1 cellular context compared by ENCODE assay signal in the genomic region with DNA sequence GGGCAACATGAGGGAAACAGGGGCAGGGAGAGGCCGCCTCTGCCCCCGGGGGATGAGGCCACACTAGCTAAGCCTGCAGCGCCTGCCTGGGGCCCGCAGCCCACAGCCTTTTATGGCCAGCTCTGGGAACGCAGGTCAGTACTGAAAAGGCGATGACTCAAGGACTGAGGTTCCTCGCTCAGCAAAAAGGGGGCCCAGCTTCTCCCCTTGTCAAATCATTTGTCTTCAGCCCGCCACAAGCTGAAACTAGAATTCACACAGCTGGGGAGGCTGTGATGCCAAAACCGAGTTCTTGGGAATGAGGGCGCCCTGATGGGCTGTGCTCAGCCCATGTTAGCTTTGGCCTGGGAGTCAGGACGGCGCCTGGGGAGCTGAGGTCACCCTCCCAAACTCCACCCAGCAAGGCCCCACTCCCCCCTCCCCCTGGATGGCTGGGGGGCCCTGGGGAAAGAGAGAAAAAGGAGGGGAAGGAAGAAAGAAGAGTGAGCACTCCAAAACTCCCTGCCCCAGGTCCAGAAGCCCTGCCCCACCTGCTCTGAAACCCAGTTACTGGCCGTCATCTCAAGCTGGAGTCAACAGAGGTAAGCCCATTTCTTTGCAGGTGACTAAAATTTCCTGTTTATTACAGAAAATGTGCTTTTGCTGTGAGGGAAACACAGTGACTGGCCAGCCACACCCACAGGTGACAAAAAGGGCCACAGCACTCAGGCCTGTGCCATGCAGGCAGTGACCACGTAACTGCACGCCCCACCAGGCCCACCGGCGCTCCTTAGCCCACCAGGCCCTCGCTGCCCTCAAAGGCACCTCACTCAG.
A peak's percentile ranks its signal among the peaks of the same experiment; 100 is the strongest.
TF ChIP-seq lines count a peak whose summit lies in the region.

No MANE protein-coding gene starts in this region.

TF ChIP-seq in GM12878, 131 proteins besides CTCF, POLR2A, EP300 and RAD21 (continues in another document):
- TF ChIP-seq, protein P1, sequence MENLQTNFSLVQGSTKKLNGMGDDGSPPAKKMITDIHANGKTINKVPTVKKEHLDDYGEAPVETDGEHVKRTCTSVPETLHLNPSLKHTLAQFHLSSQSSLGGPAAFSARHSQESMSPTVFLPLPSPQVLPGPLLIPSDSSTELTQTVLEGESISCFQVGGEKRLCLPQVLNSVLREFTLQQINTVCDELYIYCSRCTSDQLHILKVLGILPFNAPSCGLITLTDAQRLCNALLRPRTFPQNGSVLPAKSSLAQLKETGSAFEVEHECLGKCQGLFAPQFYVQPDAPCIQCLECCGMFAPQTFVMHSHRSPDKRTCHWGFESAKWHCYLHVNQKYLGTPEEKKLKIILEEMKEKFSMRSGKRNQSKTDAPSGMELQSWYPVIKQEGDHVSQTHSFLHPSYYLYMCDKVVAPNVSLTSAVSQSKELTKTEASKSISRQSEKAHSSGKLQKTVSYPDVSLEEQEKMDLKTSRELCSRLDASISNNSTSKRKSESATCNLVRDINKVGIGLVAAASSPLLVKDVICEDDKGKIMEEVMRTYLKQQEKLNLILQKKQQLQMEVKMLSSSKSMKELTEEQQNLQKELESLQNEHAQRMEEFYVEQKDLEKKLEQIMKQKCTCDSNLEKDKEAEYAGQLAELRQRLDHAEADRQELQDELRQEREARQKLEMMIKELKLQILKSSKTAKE (IDR thresholded peaks at IDR 0.05; ENCODE audit: low read depth, poor library complexity, severe bottlenecking), result no peak
- TF ChIP-seq SRF (IDR thresholded peaks at IDR 0.05; ENCODE audit: low read depth in 2 of 2, low read length in 2 of 2), result peak; percentile 72 to 97
- TF ChIP-seq, protein P2, sequence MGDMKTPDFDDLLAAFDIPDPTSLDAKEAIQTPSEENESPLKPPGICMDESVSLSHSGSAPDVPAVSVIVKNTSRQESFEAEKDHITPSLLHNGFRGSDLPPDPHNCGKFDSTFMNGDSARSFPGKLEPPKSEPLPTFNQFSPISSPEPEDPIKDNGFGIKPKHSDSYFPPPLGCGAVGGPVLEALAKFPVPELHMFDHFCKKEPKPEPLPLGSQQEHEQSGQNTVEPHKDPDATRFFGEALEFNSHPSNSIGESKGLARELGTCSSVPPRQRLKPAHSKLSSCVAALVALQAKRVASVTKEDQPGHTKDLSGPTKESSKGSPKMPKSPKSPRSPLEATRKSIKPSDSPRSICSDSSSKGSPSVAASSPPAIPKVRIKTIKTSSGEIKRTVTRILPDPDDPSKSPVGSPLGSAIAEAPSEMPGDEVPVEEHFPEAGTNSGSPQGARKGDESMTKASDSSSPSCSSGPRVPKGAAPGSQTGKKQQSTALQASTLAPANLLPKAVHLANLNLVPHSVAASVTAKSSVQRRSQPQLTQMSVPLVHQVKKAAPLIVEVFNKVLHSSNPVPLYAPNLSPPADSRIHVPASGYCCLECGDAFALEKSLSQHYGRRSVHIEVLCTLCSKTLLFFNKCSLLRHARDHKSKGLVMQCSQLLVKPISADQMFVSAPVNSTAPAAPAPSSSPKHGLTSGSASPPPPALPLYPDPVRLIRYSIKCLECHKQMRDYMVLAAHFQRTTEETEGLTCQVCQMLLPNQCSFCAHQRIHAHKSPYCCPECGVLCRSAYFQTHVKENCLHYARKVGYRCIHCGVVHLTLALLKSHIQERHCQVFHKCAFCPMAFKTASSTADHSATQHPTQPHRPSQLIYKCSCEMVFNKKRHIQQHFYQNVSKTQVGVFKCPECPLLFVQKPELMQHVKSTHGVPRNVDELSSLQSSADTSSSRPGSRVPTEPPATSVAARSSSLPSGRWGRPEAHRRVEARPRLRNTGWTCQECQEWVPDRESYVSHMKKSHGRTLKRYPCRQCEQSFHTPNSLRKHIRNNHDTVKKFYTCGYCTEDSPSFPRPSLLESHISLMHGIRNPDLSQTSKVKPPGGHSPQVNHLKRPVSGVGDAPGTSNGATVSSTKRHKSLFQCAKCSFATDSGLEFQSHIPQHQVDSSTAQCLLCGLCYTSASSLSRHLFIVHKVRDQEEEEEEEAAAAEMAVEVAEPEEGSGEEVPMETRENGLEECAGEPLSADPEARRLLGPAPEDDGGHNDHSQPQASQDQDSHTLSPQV (IDR thresholded peaks at IDR 0.05), result no peak
- TF ChIP-seq, protein P3, sequence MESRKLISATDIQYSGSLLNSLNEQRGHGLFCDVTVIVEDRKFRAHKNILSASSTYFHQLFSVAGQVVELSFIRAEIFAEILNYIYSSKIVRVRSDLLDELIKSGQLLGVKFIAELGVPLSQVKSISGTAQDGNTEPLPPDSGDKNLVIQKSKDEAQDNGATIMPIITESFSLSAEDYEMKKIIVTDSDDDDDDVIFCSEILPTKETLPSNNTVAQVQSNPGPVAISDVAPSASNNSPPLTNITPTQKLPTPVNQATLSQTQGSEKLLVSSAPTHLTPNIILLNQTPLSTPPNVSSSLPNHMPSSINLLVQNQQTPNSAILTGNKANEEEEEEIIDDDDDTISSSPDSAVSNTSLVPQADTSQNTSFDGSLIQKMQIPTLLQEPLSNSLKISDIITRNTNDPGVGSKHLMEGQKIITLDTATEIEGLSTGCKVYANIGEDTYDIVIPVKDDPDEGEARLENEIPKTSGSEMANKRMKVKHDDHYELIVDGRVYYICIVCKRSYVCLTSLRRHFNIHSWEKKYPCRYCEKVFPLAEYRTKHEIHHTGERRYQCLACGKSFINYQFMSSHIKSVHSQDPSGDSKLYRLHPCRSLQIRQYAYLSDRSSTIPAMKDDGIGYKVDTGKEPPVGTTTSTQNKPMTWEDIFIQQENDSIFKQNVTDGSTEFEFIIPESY (IDR thresholded peaks at IDR 0.05), result no peak
- TF ChIP-seq ZZZ3 (IDR thresholded peaks at IDR 0.05; ENCODE audit: control insufficient read depth, insufficient read length, low read depth), result no peak
- no peak for TF ChIP-seq IRF4 (IDR thresholded peaks at IDR 0.05; ENCODE audit: low read depth, low read length)
- TF ChIP-seq CHD1 (IDR thresholded peaks at IDR 0.05; ENCODE audit: low read depth, low read length), result no peak
- peak; percentile 46 for TF ChIP-seq HDAC6 (IDR thresholded peaks at IDR 0.05; ENCODE audit: unreplicated experiment)
- no peak for TF ChIP-seq NR2C2 (IDR thresholded peaks at IDR 0.05; ENCODE audit: borderline replicate concordance, control insufficient read depth, insufficient read length, low read depth)
- no peak for TF ChIP-seq YY1 (IDR thresholded peaks at IDR 0.05; ENCODE audit: low read depth, low read length)
- TF ChIP-seq ZNF274 (IDR thresholded peaks at IDR 0.05; ENCODE audit: insufficient read depth, insufficient read length), result no peak
- no peak for TF ChIP-seq RFX5 (IDR thresholded peaks at IDR 0.05; ENCODE audit: low read depth, low read length)
- TF ChIP-seq, protein P4, sequence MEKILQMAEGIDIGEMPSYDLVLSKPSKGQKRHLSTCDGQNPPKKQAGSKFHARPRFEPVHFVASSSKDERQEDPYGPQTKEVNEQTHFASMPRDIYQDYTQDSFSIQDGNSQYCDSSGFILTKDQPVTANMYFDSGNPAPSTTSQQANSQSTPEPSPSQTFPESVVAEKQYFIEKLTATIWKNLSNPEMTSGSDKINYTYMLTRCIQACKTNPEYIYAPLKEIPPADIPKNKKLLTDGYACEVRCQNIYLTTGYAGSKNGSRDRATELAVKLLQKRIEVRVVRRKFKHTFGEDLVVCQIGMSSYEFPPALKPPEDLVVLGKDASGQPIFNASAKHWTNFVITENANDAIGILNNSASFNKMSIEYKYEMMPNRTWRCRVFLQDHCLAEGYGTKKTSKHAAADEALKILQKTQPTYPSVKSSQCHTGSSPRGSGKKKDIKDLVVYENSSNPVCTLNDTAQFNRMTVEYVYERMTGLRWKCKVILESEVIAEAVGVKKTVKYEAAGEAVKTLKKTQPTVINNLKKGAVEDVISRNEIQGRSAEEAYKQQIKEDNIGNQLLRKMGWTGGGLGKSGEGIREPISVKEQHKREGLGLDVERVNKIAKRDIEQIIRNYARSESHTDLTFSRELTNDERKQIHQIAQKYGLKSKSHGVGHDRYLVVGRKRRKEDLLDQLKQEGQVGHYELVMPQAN (conservative IDR thresholded peaks at IDR 0.05), result no peak
- TF ChIP-seq, protein P5, sequence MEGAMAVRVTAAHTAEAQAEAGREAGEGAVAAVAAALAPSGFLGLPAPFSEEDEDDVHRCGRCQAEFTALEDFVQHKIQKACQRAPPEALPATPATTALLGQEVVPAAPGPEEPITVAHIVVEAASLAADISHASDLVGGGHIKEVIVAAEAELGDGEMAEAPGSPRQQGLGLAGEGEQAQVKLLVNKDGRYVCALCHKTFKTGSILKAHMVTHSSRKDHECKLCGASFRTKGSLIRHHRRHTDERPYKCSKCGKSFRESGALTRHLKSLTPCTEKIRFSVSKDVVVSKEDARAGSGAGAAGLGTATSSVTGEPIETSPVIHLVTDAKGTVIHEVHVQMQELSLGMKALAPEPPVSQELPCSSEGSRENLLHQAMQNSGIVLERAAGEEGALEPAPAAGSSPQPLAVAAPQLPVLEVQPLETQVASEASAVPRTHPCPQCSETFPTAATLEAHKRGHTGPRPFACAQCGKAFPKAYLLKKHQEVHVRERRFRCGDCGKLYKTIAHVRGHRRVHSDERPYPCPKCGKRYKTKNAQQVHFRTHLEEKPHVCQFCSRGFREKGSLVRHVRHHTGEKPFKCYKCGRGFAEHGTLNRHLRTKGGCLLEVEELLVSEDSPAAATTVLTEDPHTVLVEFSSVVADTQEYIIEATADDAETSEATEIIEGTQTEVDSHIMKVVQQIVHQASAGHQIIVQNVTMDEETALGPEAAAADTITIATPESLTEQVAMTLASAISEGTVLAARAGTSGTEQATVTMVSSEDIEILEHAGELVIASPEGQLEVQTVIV (IDR thresholded peaks at IDR 0.05; ENCODE audit: borderline replicate concordance, partially characterized antibody), result no peak
- TF ChIP-seq SMAD5 (IDR thresholded peaks at IDR 0.05; ENCODE audit: low read depth), result 0 out of 2 replicates have a peak, but pooled peaks have one; percentile 7
- peak in 1 of 2 experiments; percentile 57; a peak in 1 of 4 replicates for TF ChIP-seq ETV6 (conservative IDR thresholded peaks at IDR 0.05 in 1 of 2, IDR thresholded peaks at IDR 0.05 in 1 of 2; ENCODE audit: borderline replicate concordance in 1 of 2, low read depth in 1 of 2)
- no peak for TF ChIP-seq MYB (IDR thresholded peaks at IDR 0.05; ENCODE audit: borderline replicate concordance, low read depth, low read length)
- 0 out of 2 replicates have a peak, but pooled peaks have one; percentile 15 for TF ChIP-seq ATF7 (IDR thresholded peaks at IDR 0.05; ENCODE audit: low read depth)
- TF ChIP-seq, protein P6, sequence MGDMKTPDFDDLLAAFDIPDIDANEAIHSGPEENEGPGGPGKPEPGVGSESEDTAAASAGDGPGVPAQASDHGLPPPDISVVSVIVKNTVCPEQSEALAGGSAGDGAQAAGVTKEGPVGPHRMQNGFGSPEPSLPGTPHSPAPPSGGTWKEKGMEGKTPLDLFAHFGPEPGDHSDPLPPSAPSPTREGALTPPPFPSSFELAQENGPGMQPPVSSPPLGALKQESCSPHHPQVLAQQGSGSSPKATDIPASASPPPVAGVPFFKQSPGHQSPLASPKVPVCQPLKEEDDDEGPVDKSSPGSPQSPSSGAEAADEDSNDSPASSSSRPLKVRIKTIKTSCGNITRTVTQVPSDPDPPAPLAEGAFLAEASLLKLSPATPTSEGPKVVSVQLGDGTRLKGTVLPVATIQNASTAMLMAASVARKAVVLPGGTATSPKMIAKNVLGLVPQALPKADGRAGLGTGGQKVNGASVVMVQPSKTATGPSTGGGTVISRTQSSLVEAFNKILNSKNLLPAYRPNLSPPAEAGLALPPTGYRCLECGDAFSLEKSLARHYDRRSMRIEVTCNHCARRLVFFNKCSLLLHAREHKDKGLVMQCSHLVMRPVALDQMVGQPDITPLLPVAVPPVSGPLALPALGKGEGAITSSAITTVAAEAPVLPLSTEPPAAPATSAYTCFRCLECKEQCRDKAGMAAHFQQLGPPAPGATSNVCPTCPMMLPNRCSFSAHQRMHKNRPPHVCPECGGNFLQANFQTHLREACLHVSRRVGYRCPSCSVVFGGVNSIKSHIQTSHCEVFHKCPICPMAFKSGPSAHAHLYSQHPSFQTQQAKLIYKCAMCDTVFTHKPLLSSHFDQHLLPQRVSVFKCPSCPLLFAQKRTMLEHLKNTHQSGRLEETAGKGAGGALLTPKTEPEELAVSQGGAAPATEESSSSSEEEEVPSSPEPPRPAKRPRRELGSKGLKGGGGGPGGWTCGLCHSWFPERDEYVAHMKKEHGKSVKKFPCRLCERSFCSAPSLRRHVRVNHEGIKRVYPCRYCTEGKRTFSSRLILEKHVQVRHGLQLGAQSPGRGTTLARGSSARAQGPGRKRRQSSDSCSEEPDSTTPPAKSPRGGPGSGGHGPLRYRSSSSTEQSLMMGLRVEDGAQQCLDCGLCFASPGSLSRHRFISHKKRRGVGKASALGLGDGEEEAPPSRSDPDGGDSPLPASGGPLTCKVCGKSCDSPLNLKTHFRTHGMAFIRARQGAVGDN (IDR thresholded peaks at IDR 0.05), result peak; percentile 10; the same call in 1 of the 2 replicates
- TF ChIP-seq DPF2 (IDR thresholded peaks at IDR 0.05), result 0 out of 2 replicates have a peak, but pooled peaks have one; percentile 55
- no peak for TF ChIP-seq ZSCAN29 (IDR thresholded peaks at IDR 0.05)
- no peak for TF ChIP-seq CBX5 (IDR thresholded peaks at IDR 0.05; ENCODE audit: low read depth)
- no peak for TF ChIP-seq STAT3 (IDR thresholded peaks at IDR 0.05; ENCODE audit: low read depth, low read length)
- TF ChIP-seq ZNF384 (IDR thresholded peaks at IDR 0.05; ENCODE audit: borderline replicate concordance, low read depth, low read length), result no peak
- TF ChIP-seq, protein P7, sequence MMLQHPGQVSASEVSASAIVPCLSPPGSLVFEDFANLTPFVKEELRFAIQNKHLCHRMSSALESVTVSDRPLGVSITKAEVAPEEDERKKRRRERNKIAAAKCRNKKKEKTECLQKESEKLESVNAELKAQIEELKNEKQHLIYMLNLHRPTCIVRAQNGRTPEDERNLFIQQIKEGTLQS (IDR thresholded peaks at IDR 0.05; ENCODE audit: borderline replicate concordance, extremely low read depth, low read depth, low read length), result no peak
- no peak for TF ChIP-seq RB1 (IDR thresholded peaks at IDR 0.05; ENCODE audit: borderline replicate concordance)
- TF ChIP-seq EED (IDR thresholded peaks at IDR 0.05; ENCODE audit: low read depth), result peak; percentile 85
- TF ChIP-seq ZNF217 (IDR thresholded peaks at IDR 0.05), result no peak
- TF ChIP-seq ZBED1 (IDR thresholded peaks at IDR 0.05; ENCODE audit: borderline replicate concordance), result peak; percentile 4; the same call in 1 of the 2 replicates
- no peak for TF ChIP-seq SREBF2 (IDR thresholded peaks at IDR 0.05; ENCODE audit: low read length)
- no peak for TF ChIP-seq BMI1 (IDR thresholded peaks at IDR 0.05; ENCODE audit: borderline replicate concordance)
- TF ChIP-seq, protein P8, sequence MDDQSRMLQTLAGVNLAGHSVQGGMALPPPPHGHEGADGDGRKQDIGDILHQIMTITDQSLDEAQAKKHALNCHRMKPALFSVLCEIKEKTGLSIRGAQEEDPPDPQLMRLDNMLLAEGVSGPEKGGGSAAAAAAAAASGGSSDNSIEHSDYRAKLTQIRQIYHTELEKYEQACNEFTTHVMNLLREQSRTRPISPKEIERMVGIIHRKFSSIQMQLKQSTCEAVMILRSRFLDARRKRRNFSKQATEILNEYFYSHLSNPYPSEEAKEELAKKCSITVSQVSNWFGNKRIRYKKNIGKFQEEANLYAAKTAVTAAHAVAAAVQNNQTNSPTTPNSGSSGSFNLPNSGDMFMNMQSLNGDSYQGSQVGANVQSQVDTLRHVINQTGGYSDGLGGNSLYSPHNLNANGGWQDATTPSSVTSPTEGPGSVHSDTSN (IDR thresholded peaks at IDR 0.05; ENCODE audit: insufficient replicate concordance, low read depth, low read length), result peak; percentile 67
- TF ChIP-seq SMC3 (IDR thresholded peaks at IDR 0.05; ENCODE audit: borderline replicate concordance, low read length), result peak; percentile 3; the same call in 1 of the 2 replicates
- TF ChIP-seq IKZF2 (IDR thresholded peaks at IDR 0.05), result peak; percentile 68 to 74
- 0 out of 2 replicates have a peak, but pooled peaks have one; percentile 71 for TF ChIP-seq RCOR1 (conservative IDR thresholded peaks at IDR 0.05; ENCODE audit: low read depth, low read length)
